22 cellular contexts compared by ENCODE assay signal in the genomic region with DNA sequence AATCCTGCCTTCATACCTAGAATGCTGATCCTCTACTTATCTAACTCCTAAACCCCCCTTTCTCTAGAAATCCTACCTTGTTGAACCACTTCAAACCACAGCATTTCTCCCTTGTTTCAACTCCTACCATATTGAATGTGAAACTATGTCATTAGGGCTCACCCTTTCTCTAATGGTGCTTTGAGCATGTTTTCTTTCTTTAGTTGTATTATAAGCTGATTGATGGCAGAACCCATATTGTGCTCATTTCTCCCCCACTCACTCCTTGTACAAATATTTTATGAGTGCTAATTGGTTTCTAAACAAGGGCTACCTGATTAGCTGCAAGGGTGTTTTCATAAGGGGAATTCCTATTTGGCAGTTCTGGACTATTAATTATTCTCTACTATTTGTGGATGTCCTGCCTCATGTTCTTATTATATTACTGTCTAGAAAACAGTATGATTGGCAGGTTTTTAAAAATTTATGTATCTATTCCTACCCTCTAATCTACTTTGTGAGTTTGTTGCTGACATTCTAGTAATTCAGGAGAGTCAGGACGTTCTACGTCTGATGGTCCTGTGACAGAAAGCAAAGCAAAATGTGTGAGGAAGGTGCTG.
"Had no signal": no experiment of that assay in that cellular context is flagged by ENCODE, and none has a peak within 500 bp of the region (broad histone marks: within the 10 kb centered on the region; RNA-seq: fewer than 3 reads in every experiment).

No MANE protein-coding gene starts in this region.

- H3K4me3 ChIP-seq: esophagus squamous epithelium, gastroesophageal sphincter, psoas muscle, right lobe of liver, spleen, tibial artery, upper lobe of left lung, uterus had no signal

- H3K27me3 ChIP-seq: esophagus squamous epithelium, gastroesophageal sphincter, right lobe of liver, spleen, tibial artery, upper lobe of left lung, uterus had no signal

- H3K27ac ChIP-seq: esophagus squamous epithelium, gastroesophageal sphincter, parathyroid adenoma, psoas muscle, right lobe of liver, spleen, tibial artery, upper lobe of left lung, uterus had no signal

- DNase-seq: effector memory CD8-positive, alpha-beta T cell; esophagus squamous epithelium; foreskin fibroblast; glutamatergic neuron; islet precursor cell; mammary epithelial cell; naive thymus-derived CD4-positive, alpha-beta T cell; nephron progenitor cell; psoas muscle; retina; right lobe of liver; spleen; stimulated activated CD4-positive, alpha-beta T cell treated with anti-CD3 and anti-CD28 coated beads, Interleukin-15, amount 100 ng/mL, for 24 hours; stimulated activated CD4-positive, alpha-beta T cell treated with anti-CD3 and anti-CD28 coated beads, Interleukin-1b, Interleukin-23, amount 100 ng/mL, for 48 hours; stimulated activated CD4-positive, alpha-beta T cell treated with anti-CD3 and anti-CD28 coated beads, Interleukin-4, amount 100 ng/mL, for 24 hours; tibial artery; upper lobe of left lung; uterus had no signal

- H3K9me3 ChIP-seq: esophagus squamous epithelium, gastroesophageal sphincter, psoas muscle, right lobe of liver, spleen, tibial artery, upper lobe of left lung, uterus had no signal

- ATAC-seq: effector memory CD8-positive, alpha-beta T cell; gastroesophageal sphincter; left lobe of liver; naive thymus-derived CD4-positive, alpha-beta T cell; psoas muscle; right lobe of liver; stimulated activated memory B cell treated with anti-CD40 and anti-IgM and Interleukin-4, amounts not matched to agents 10 μg/mL and 1 μg/mL and 100 μg/mL, for 72 hours had no signal

- H3K36me3 ChIP-seq: esophagus squamous epithelium, gastroesophageal sphincter, right lobe of liver, spleen, tibial artery, upper lobe of left lung, uterus had no signal

- H3K4me1 ChIP-seq: parathyroid adenoma, psoas muscle, spleen, upper lobe of left lung, uterus had no signal
